8 cellular contexts compared by ENCODE assay signal in the genomic region with DNA sequence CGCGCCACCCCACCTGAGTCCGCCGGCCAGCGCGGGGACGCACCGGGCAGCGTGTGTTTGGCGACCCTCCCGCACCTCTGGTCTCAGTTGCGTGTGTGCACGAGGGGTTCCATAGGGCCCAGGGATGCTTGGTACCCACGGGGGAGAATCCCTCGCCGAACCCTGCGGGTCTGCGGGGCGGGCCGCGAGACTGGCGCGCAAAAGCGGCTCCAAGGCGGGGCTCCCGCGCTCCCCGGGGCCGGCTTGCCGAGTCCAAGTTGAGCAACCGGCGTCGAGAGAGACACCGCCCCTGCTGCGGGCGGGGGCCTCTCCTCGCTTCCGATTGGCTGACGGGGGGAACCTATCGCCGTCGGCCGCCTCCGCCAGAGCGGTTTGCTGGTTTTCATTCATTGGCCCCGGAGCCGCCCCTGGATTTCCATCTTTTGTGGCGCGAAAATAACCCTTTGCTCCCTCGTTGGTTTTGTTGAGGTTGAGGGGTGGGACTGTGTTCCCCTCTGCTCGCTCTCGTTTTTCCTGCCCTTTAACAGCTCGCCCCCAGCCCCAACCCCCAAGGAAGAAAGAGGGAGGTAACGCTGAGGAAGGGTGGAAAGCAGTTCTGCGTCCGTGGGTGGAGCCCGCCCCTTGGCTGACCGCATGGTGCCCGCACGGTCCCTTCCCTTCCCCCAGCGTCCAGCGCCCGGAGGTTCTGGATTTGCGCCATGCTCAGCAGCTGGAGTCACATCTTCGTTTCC. TPM values are rescaled to one million over a fixed set of nuclear protein-coding genes. Genes with fewer than 3 reads are reported as not detected.
DNase-seq lines count a peak whose midpoint lies in the region; ATAC-seq and TF ChIP-seq lines count a peak whose summit lies in the region.

No MANE protein-coding gene starts in this region.

- H3K36me3 ChIP-seq in BJ (ENCODE audit: control insufficient read depth, insufficient read depth, low read length), result no peaks in the 10 kb centered on the region
- H3K36me3 ChIP-seq in lung (ENCODE audit: control insufficient read depth in 2 of 2, insufficient read depth in 2 of 2, low read length in 2 of 2), result no peaks in the 10 kb centered on the region

- H3K4me1 Mint-ChIP-seq in dendritic cell treated with granulocyte-macrophage colony-stimulating factor and Interleukin-4, amounts not matched to agents 40 ng/mL and 50 ng/mL, for 4 days (ENCODE audit: low read depth), result peaks cover 31% of the 10 kb centered on the region
- H3K4me1 Mint-ChIP-seq in stimulated activated naive CD8-positive, alpha-beta T cell treated with anti-CD3 and anti-CD28 coated beads, Interleukin-15, Interleukin-2, amounts not matched to agents 100 ng/mL and 50 ng/mL, for 24 hours (ENCODE audit: low read depth), result peaks cover 31% of the 10 kb centered on the region

- intact Hi-C loops in dendritic cell treated with granulocyte-macrophage colony-stimulating factor and Interleukin-4, amounts not matched to agents 40 ng/mL and 50 ng/mL, for 4 days (cut with micrococcal nuclease), result loop anchor here (5.0 to 10.0 kb wide), 2 partner anchors 177 to 289 kb away; partner anchors contain the start of genes MALSU1 and NUP42

- 2% methylated on average over 56 to 65 of the region's 65 CpGs for WGBS in lung, 2 donors

- peaks cover 11 to 19% of the 10 kb centered on the region in 2 donors for H3K4me1 ChIP-seq in lung (ENCODE audit: control insufficient read depth in 2 of 2, insufficient read depth in 2 of 2, low read length in 2 of 2)

- CTCF ChIA-PET in BJ (lab: Yijun Ruan, JAX), result no interaction called here

- peaks cover 73% of the 10 kb centered on the region for H3K27me3 Mint-ChIP-seq in dendritic cell treated with granulocyte-macrophage colony-stimulating factor and Interleukin-4, amounts not matched to agents 40 ng/mL and 50 ng/mL, for 4 days
- peaks cover 75% of the 10 kb centered on the region for H3K27me3 Mint-ChIP-seq in stimulated activated naive CD8-positive, alpha-beta T cell treated with anti-CD3 and anti-CD28 coated beads, Interleukin-15, Interleukin-2, amounts not matched to agents 100 ng/mL and 50 ng/mL, for 24 hours

- no peaks in the 10 kb centered on the region for H3K9me3 Mint-ChIP-seq in dendritic cell treated with granulocyte-macrophage colony-stimulating factor and Interleukin-4, amounts not matched to agents 40 ng/mL and 50 ng/mL, for 4 days
- no peaks in the 10 kb centered on the region for H3K9me3 Mint-ChIP-seq in stimulated activated naive CD8-positive, alpha-beta T cell treated with anti-CD3 and anti-CD28 coated beads, Interleukin-15, Interleukin-2, amounts not matched to agents 100 ng/mL and 50 ng/mL, for 24 hours

- ATAC-seq in GM18873 (IDR thresholded peaks at IDR 0.05; ENCODE audit: low FRiP score, unreplicated experiment), result peak; percentile 46
- ATAC-seq in HG03045 (IDR thresholded peaks at IDR 0.05; ENCODE audit: unreplicated experiment), result peak; percentile 79
- ATAC-seq in lung (ENCODE audit: insufficient read depth, low FRiP score), result peak; percentile 85

- H3K4me3 Mint-ChIP-seq in dendritic cell treated with granulocyte-macrophage colony-stimulating factor and Interleukin-4, amounts not matched to agents 40 ng/mL and 50 ng/mL, for 4 days, result peak overlapping the region; percentile 79
- peak overlapping the region; percentile 70 for H3K4me3 Mint-ChIP-seq in stimulated activated naive CD8-positive, alpha-beta T cell treated with anti-CD3 and anti-CD28 coated beads, Interleukin-15, Interleukin-2, amounts not matched to agents 100 ng/mL and 50 ng/mL, for 24 hours

- H3K9me3 ChIP-seq in lung (ENCODE audit: control insufficient read depth in 2 of 2, insufficient read depth in 1 of 2, low read length in 1 of 2), result peaks cover 0 to 9% of the 10 kb centered on the region in 2 donors

- H3K4me3 ChIP-seq in BJ (ENCODE audit: low read depth, low read length), result peak overlapping the region; percentile 57
- peak overlapping the region; percentile 10 for H3K4me3 ChIP-seq in lung

- POLR2A ChIA-PET in BJ (lab: Charles Lee), result no interaction called here

- no peak for TF ChIP-seq CTCF in BJ (IDR thresholded peaks at IDR 0.05; ENCODE audit: insufficient read depth, low read depth, low read length)
- TF ChIP-seq CTCF in lung (IDR thresholded peaks at IDR 0.05; ENCODE audit: control extremely low read depth, extremely low read depth), result no peak

- H3K27ac ChIP-seq in lung (ENCODE audit: low read depth in 1 of 2, low read length in 1 of 2), result no peak overlapping the region

- H3K27ac Mint-ChIP-seq in dendritic cell treated with granulocyte-macrophage colony-stimulating factor and Interleukin-4, amounts not matched to agents 40 ng/mL and 50 ng/mL, for 4 days, result peak overlapping the region; percentile 15
- H3K27ac Mint-ChIP-seq in stimulated activated naive CD8-positive, alpha-beta T cell treated with anti-CD3 and anti-CD28 coated beads, Interleukin-15, Interleukin-2, amounts not matched to agents 100 ng/mL and 50 ng/mL, for 24 hours, result peak overlapping the region; percentile 63

- no peaks in the 10 kb centered on the region for H3K36me3 Mint-ChIP-seq in dendritic cell treated with granulocyte-macrophage colony-stimulating factor and Interleukin-4, amounts not matched to agents 40 ng/mL and 50 ng/mL, for 4 days (ENCODE audit: low read depth)
- no peaks in the 10 kb centered on the region for H3K36me3 Mint-ChIP-seq in stimulated activated naive CD8-positive, alpha-beta T cell treated with anti-CD3 and anti-CD28 coated beads, Interleukin-15, Interleukin-2, amounts not matched to agents 100 ng/mL and 50 ng/mL, for 24 hours (ENCODE audit: low read depth)

- H3K27me3 ChIP-seq in BJ (ENCODE audit: control insufficient read depth, insufficient read depth, low read length) (peaks cover 16% of the 10 kb centered on the region), lung (ENCODE audit: control insufficient read depth, insufficient read depth) (peaks cover 15% of the 10 kb centered on the region)

- DNase-seq in BJ (ENCODE audit: low read depth), result no peak
- peak; percentile 87 for DNase-seq in NCI-H187 treated with DMSO at 0.1 percent for 48 hours (lab: John Stamatoyannopoulos, UW)
- peak; percentile 14 for DNase-seq in T-helper 9 cell
- peak; percentile 66 for DNase-seq in lung (ENCODE audit: low spot score)

RNA-seq across cellular contexts. Expression of gene IGF2BP3, which starts 4.0 kb away (rescaled TPM):
- 13.4 and 14.4 TPM in 2 replicates for polyA plus RNA-seq in BJ (2011; rRNA removed)
- 10.9 and 16.5 TPM in 2 replicates for polyA minus RNA-seq in BJ (2011; rRNA and poly(A)+ RNA removed)
- 10 to 100 TPM in 1 of 2 donors, under 1 TPM in 1; 0.80 to 60.2 TPM for total RNA-seq in lung
- 1 to 10 TPM in 1 of 2 donors, under 1 TPM in 1; 0.18 to 2.2 TPM for polyA plus RNA-seq in lung

RNA-seq across cellular contexts. Expression of gene TRA2A, which starts 57.5 kb away (rescaled TPM):
- polyA plus RNA-seq in BJ (2011; rRNA removed) (29.3 and 56.2 TPM in 2 replicates), lung (10 to 100 TPM; 46.3 to 95.3 TPM)
- polyA minus RNA-seq in BJ (2011; rRNA and poly(A)+ RNA removed), result 45.7 and 46.0 TPM in 2 replicates
- total RNA-seq in lung, result 10 to 100 TPM; 69.5 to 99.0 TPM
